ENCODE assay signal across 37 cellular contexts in the genomic region with DNA sequence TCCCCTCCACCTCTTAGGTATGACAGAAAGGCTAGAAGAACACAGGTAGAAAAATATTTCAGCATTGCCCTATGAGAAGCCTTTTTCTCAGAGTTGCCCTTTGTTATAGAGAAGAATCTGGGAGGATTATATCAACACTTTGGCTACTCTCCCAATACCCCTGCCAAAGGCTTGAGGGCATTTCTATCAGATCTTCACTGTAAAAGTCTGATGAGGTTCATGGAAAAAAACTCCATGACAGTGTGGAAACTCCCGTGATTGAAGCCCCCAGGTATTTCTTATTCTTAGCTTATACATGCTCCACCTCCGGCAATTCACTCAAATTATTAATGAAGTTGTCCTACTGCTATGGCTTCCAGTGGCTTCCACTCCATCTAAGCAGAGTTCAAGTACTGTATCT.
"Had no signal": no experiment of that assay in that cellular context is flagged by ENCODE, and none has a peak within 500 bp of the region (broad histone marks: within the 10 kb centered on the region; RNA-seq: fewer than 3 reads in every experiment).

No MANE protein-coding gene starts in this region.

- H3K9me3 ChIP-seq: ascending aorta had no signal

- DNase-seq: activated B cell treated with CpG ODN at 0.5 μM for 24 hours; activated CD4-positive, alpha-beta memory T cell treated with anti-CD3 and anti-CD28 coated beads for 36 hours; activated CD4-positive, alpha-beta T cell treated with anti-CD3 and anti-CD28 coated beads for 4 hours; activated CD4-positive, alpha-beta T cell treated with anti-CD3 and anti-CD28 coated beads, Interleukin-2, amount 10 ng/mL, durations not matched to agents 24 days and 14 days; activated CD4-positive, alpha-beta T cell treated with anti-CD3 and anti-CD28 coated beads, Interleukin-2, amount 50 U/mL, for 1 hour; activated CD4-positive, alpha-beta T cell treated with anti-CD3 and anti-CD28 coated beads, Interleukin-2, amount 50 U/mL, for 4 hours; activated CD4-positive, CD25-positive, alpha-beta regulatory T cell treated with anti-CD3 and anti-CD28 coated beads, Interleukin-2, amount 50 U/mL, for 72 hours; activated CD8-positive, alpha-beta memory T cell treated with anti-CD3 and anti-CD28 coated beads, Interleukin-2, amount 50 U/mL, for 4 hours; activated CD8-positive, alpha-beta T cell treated with anti-CD3 and anti-CD28 coated beads for 36 hours; activated effector memory CD4-positive, alpha-beta T cell treated with Interleukin-2 at 50 U/mL for 16 hours; activated gamma-delta T cell; activated naive CD4-positive, alpha-beta T cell treated with anti-CD3 and anti-CD28 coated beads, Interleukin-2, amount 10 ng/mL, durations not matched to agents 7 days and 5 days; activated naive CD4-positive, alpha-beta T cell treated with Interleukin-2 at 50 U/mL for 16 hours; activated naive CD8-positive, alpha-beta T cell treated with anti-CD3 and anti-CD28 coated beads, Interleukin-2, amount 10 ng/mL, durations not matched to agents 7 days and 5 days; activated naive CD8-positive, alpha-beta T cell treated with anti-CD3 and anti-CD28 coated beads, Interleukin-2, amount 50 U/mL, for 24 hours; activated T-cell treated with anti-CD3 and anti-CD28 coated beads for 4 hours; activated T-cell treated with anti-CD3 and anti-CD28 coated beads, Interleukin-2, amount 50 U/mL, for 1 hour; activated T-cell treated with anti-CD3 and anti-CD28 coated beads, Interleukin-2, amount 50 U/mL, for 4 hours; activated T-cell treated with anti-CD3 and anti-CD28 coated beads, Interleukin-2, amount 50 U/mL, for 72 hours; amygdala; anterior cingulate cortex; caudate nucleus; cerebellar nuclear complex; T-helper 1 cell; T-helper 2 cell; T-helper 9 cell had no signal

- H3K4me3 Mint-ChIP-seq: activated B cell treated with CpG ODN at 0.5 μM for 24 hours; activated CD4-positive, alpha-beta memory T cell treated with anti-CD3 and anti-CD28 coated beads for 36 hours; activated CD4-positive, alpha-beta T cell treated with anti-CD3 and anti-CD28 coated beads, Interleukin-2, amount 10 ng/mL, durations not matched to agents 24 days and 14 days; activated CD8-positive, alpha-beta T cell treated with anti-CD3 and anti-CD28 coated beads for 36 hours; activated naive CD4-positive, alpha-beta T cell treated with anti-CD3 and anti-CD28 coated beads, Interleukin-2, amount 10 ng/mL, durations not matched to agents 7 days and 5 days; activated naive CD4-positive, alpha-beta T cell treated with anti-CD3 and anti-CD28 coated beads, Interleukin-2, amount 50 U/mL, for 24 hours; activated naive CD8-positive, alpha-beta T cell; activated naive CD8-positive, alpha-beta T cell treated with anti-CD3 and anti-CD28 coated beads, Interleukin-2, amount 10 ng/mL, durations not matched to agents 7 days and 5 days; activated naive CD8-positive, alpha-beta T cell treated with anti-CD3 and anti-CD28 coated beads, Interleukin-2, amount 50 U/mL, for 24 hours; activated T-cell treated with anti-CD3 and anti-CD28 coated beads, Interleukin-2, amount 50 U/mL, for 4 hours; activated T-cell treated with anti-CD3 and anti-CD28 coated beads, Interleukin-2, amount 50 U/mL, for 72 hours; activated T-helper 1 cell treated with anti-CD3 and anti-CD28 coated beads, Interleukin-12 subunit alpha, Interleukin-12 subunit beta, Interleukin-2, Interleukin-4 antibody, amounts not matched to agents 30 ng/mL and 10 ng/mL and 1 ng/mL, durations not matched to agents 14 hours and 24 hours and 36 hours; brain; central memory CD8-positive, alpha-beta T cell; T-helper 1 cell treated with Interleukin-12 subunit alpha and Interleukin-12 subunit beta and Interleukin-4 antibody, amounts not matched to agents 30 μg/mL and 1 μg/mL, for 36 hours; T-helper 2 cell treated with Interferon-gamma antibody and Interleukin-4, amounts not matched to agents 5 μg/mL and 100 μg/mL, for 36 hours had no signal

- H3K36me3 Mint-ChIP-seq: activated CD4-positive, alpha-beta memory T cell treated with anti-CD3 and anti-CD28 coated beads for 36 hours; activated naive CD4-positive, alpha-beta T cell treated with anti-CD3 and anti-CD28 coated beads, Interleukin-2, amount 10 ng/mL, durations not matched to agents 7 days and 5 days; activated naive CD4-positive, alpha-beta T cell treated with anti-CD3 and anti-CD28 coated beads, Interleukin-2, amount 50 U/mL, for 24 hours; activated naive CD8-positive, alpha-beta T cell; activated naive CD8-positive, alpha-beta T cell treated with anti-CD3 and anti-CD28 coated beads, Interleukin-2, amount 10 ng/mL, durations not matched to agents 7 days and 5 days; brain had no signal

- H3K4me1 ChIP-seq: ascending aorta had no signal

- H3K27ac Mint-ChIP-seq: activated B cell treated with CpG ODN at 0.5 μM for 24 hours; activated CD4-positive, alpha-beta memory T cell treated with anti-CD3 and anti-CD28 coated beads for 36 hours; activated CD4-positive, alpha-beta T cell treated with anti-CD3 and anti-CD28 coated beads, Interleukin-2, amount 10 ng/mL, durations not matched to agents 24 days and 14 days; activated CD8-positive, alpha-beta T cell treated with anti-CD3 and anti-CD28 coated beads for 36 hours; activated naive CD4-positive, alpha-beta T cell treated with anti-CD3 and anti-CD28 coated beads, Interleukin-2, amount 10 ng/mL, durations not matched to agents 7 days and 5 days; activated naive CD4-positive, alpha-beta T cell treated with anti-CD3 and anti-CD28 coated beads, Interleukin-2, amount 50 U/mL, for 24 hours; activated naive CD8-positive, alpha-beta T cell; activated naive CD8-positive, alpha-beta T cell treated with anti-CD3 and anti-CD28 coated beads, Interleukin-2, amount 10 ng/mL, durations not matched to agents 7 days and 5 days; activated naive CD8-positive, alpha-beta T cell treated with anti-CD3 and anti-CD28 coated beads, Interleukin-2, amount 50 U/mL, for 24 hours; activated T-cell treated with anti-CD3 and anti-CD28 coated beads, Interleukin-2, amount 50 U/mL, for 72 hours; activated T-helper 1 cell treated with anti-CD3 and anti-CD28 coated beads, Interleukin-12 subunit alpha, Interleukin-12 subunit beta, Interleukin-2, Interleukin-4 antibody, amounts not matched to agents 30 ng/mL and 10 ng/mL and 1 ng/mL, durations not matched to agents 14 hours and 24 hours and 36 hours; activated T-helper 2 cell treated with anti-CD3 and anti-CD28 coated beads, Interferon-gamma antibody, Interleukin-2, Interleukin-4, amounts not matched to agents 10 μg/mL and 5 μg/mL and 100 μg/mL, durations not matched to agents 14 hours and 24 hours and 36 hours; brain; T-helper 1 cell treated with Interleukin-12 subunit alpha and Interleukin-12 subunit beta and Interleukin-4 antibody, amounts not matched to agents 30 μg/mL and 1 μg/mL, for 36 hours; T-helper 2 cell treated with Interferon-gamma antibody and Interleukin-4, amounts not matched to agents 5 μg/mL and 100 μg/mL, for 36 hours had no signal

- H3K4me1 Mint-ChIP-seq: activated B cell treated with CpG ODN at 0.5 μM for 24 hours; activated CD4-positive, alpha-beta T cell treated with anti-CD3 and anti-CD28 coated beads, Interleukin-2, amount 10 ng/mL, durations not matched to agents 24 days and 14 days; activated naive CD4-positive, alpha-beta T cell treated with anti-CD3 and anti-CD28 coated beads, Interleukin-2, amount 10 ng/mL, durations not matched to agents 7 days and 5 days; activated naive CD4-positive, alpha-beta T cell treated with anti-CD3 and anti-CD28 coated beads, Interleukin-2, amount 50 U/mL, for 24 hours; activated naive CD8-positive, alpha-beta T cell treated with anti-CD3 and anti-CD28 coated beads, Interleukin-2, amount 10 ng/mL, durations not matched to agents 7 days and 5 days; activated naive CD8-positive, alpha-beta T cell treated with anti-CD3 and anti-CD28 coated beads, Interleukin-2, amount 50 U/mL, for 24 hours; central memory CD8-positive, alpha-beta T cell had no signal

- H3K27ac ChIP-seq: ascending aorta, cardiac muscle cell, VCaP had no signal

- H3K36me3 ChIP-seq: ascending aorta, cardiac muscle cell had no signal

- H3K4me3 ChIP-seq: ascending aorta, cardiac muscle cell had no signal

- H3K27me3 Mint-ChIP-seq: activated B cell treated with CpG ODN at 0.5 μM for 24 hours; activated CD4-positive, alpha-beta memory T cell treated with anti-CD3 and anti-CD28 coated beads for 36 hours; activated CD4-positive, alpha-beta T cell treated with anti-CD3 and anti-CD28 coated beads, Interleukin-2, amount 10 ng/mL, durations not matched to agents 24 days and 14 days; activated CD8-positive, alpha-beta T cell treated with anti-CD3 and anti-CD28 coated beads for 36 hours; activated naive CD4-positive, alpha-beta T cell treated with anti-CD3 and anti-CD28 coated beads, Interleukin-2, amount 10 ng/mL, durations not matched to agents 7 days and 5 days; activated naive CD4-positive, alpha-beta T cell treated with anti-CD3 and anti-CD28 coated beads, Interleukin-2, amount 50 U/mL, for 24 hours; activated naive CD8-positive, alpha-beta T cell; activated naive CD8-positive, alpha-beta T cell treated with anti-CD3 and anti-CD28 coated beads, Interleukin-2, amount 10 ng/mL, durations not matched to agents 7 days and 5 days; activated naive CD8-positive, alpha-beta T cell treated with anti-CD3 and anti-CD28 coated beads, Interleukin-2, amount 50 U/mL, for 24 hours; brain; central memory CD8-positive, alpha-beta T cell had no signal

- H3K9me3 Mint-ChIP-seq: activated CD4-positive, alpha-beta T cell treated with anti-CD3 and anti-CD28 coated beads, Interleukin-2, amount 10 ng/mL, durations not matched to agents 24 days and 14 days; activated naive CD4-positive, alpha-beta T cell treated with anti-CD3 and anti-CD28 coated beads, Interleukin-2, amount 10 ng/mL, durations not matched to agents 7 days and 5 days; activated naive CD8-positive, alpha-beta T cell treated with anti-CD3 and anti-CD28 coated beads, Interleukin-2, amount 10 ng/mL, durations not matched to agents 7 days and 5 days; activated T-cell treated with anti-CD3 and anti-CD28 coated beads, Interleukin-2, amount 50 U/mL, for 4 hours; activated T-helper 1 cell treated with anti-CD3 and anti-CD28 coated beads, Interleukin-12 subunit alpha, Interleukin-12 subunit beta, Interleukin-2, Interleukin-4 antibody, amounts not matched to agents 30 ng/mL and 10 ng/mL and 1 ng/mL, durations not matched to agents 14 hours and 24 hours and 36 hours; brain; T-helper 1 cell treated with Interleukin-12 subunit alpha and Interleukin-12 subunit beta and Interleukin-4 antibody, amounts not matched to agents 30 μg/mL and 1 μg/mL, for 36 hours; T-helper 2 cell treated with Interferon-gamma antibody and Interleukin-4, amounts not matched to agents 5 μg/mL and 100 μg/mL, for 36 hours had no signal

- H3K27me3 ChIP-seq: ascending aorta, cardiac muscle cell had no signal
